Comparison of ENCODE assay signal across 7 cellular contexts in the genomic region with DNA sequence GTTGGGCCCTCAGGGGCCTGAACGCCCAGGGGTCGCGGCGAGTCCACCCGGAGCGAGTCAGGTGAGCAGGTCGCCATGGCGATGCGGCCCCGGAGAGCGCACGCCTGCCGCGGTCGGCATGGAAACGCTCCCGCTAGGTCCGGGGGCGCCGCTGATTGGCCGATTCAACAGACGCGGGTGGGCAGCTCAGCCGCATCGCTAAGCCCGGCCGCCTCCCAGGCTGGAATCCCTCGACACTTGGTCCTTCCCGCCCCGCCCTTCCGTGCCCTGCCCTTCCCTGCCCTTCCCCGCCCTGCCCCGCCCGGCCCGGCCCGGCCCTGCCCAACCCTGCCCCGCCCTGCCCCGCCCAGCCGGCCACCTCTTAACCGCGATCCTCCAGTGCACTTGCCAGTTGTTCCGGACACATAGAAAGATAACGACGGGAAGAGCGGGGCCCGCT. TPM values are rescaled to one million over a fixed set of nuclear protein-coding genes. Genes with fewer than 3 reads are reported as not detected.
DNase-seq lines count a peak whose midpoint lies in the region; ATAC-seq and TF ChIP-seq lines count a peak whose summit lies in the region.

A gene (plus strand): TSS at position 390 of the 439 bp plus-strand sequence. CDS start 562 bp downstream, outside the sequence.

- H3K4me3 Mint-ChIP-seq in T-helper 2 cell treated with Interferon-gamma antibody and Interleukin-4, amounts not matched to agents 5 μg/mL and 100 μg/mL, for 36 hours: peak within 1 kb of the TSS; percentile 82
- peak within 1 kb of the TSS; percentile 75 to 88 (median 83) for H3K4me3 Mint-ChIP-seq in nephron

- H3K36me3 Mint-ChIP-seq in T-helper 2 cell treated with Interferon-gamma antibody and Interleukin-4, amounts not matched to agents 5 μg/mL and 100 μg/mL, for 36 hours (ENCODE audit: low read depth): peaks cover 4% of the 10 kb centered on the region
- no peaks in the 10 kb centered on the region for H3K36me3 Mint-ChIP-seq in nephron (ENCODE audit: low read depth)

- H3K9me3 Mint-ChIP-seq in T-helper 2 cell treated with Interferon-gamma antibody and Interleukin-4, amounts not matched to agents 5 μg/mL and 100 μg/mL, for 36 hours: no peaks in the 10 kb centered on the region
- H3K9me3 Mint-ChIP-seq in nephron: peaks cover 2% of the 10 kb centered on the region

- H3K27ac Mint-ChIP-seq in T-helper 2 cell treated with Interferon-gamma antibody and Interleukin-4, amounts not matched to agents 5 μg/mL and 100 μg/mL, for 36 hours: peak within 1 kb of the TSS; percentile 33
- H3K27ac Mint-ChIP-seq in nephron: no peak within 1 kb of the TSS

- H3K4me3 ChIP-seq in epithelial cell of proximal tubule (ENCODE audit: low read depth, low read length): peak within 1 kb of the TSS; percentile 71

- TF ChIP-seq CTCF in epithelial cell of proximal tubule (conservative IDR thresholded peaks at IDR 0.05; ENCODE audit: low read depth, low read length) (no peak), nephron (IDR thresholded peaks at IDR 0.05; ENCODE audit: unreplicated experiment in 3 of 3) (no peak)

- H3K27me3 Mint-ChIP-seq in T-helper 2 cell treated with Interferon-gamma antibody and Interleukin-4, amounts not matched to agents 5 μg/mL and 100 μg/mL, for 36 hours (ENCODE audit: low read depth): peaks cover 51% of the 10 kb centered on the region
- H3K27me3 Mint-ChIP-seq in nephron (ENCODE audit: low read depth): peaks cover 91% of the 10 kb centered on the region

- TF ChIP-seq POLR2A in GM18505 (IDR thresholded peaks at IDR 0.05; ENCODE audit: borderline replicate concordance, extremely low read depth, insufficient read depth, insufficient read length): no peak

- peak; percentile 65 for DNase-seq in T-helper 2 cell treated with Interferon-gamma antibody and Interleukin-4, amounts not matched to agents 5 μg/mL and 100 μg/mL, for 36 hours (ENCODE audit: low spot score)
- DNase-seq in epithelial cell of proximal tubule (ENCODE audit: low read depth) (no peak), NCI-H1436 (lab: John Stamatoyannopoulos, UW) (no peak)

- ATAC-seq in GM18505 (IDR thresholded peaks at IDR 0.05; ENCODE audit: unreplicated experiment) (peak; percentile 53), HG03460 (IDR thresholded peaks at IDR 0.05; ENCODE audit: unreplicated experiment) (peak; percentile 53), GM18498 (IDR thresholded peaks at IDR 0.05; ENCODE audit: unreplicated experiment) (no peak)

- H3K4me1 Mint-ChIP-seq in T-helper 2 cell treated with Interferon-gamma antibody and Interleukin-4, amounts not matched to agents 5 μg/mL and 100 μg/mL, for 36 hours (ENCODE audit: low read depth): peaks cover 33% of the 10 kb centered on the region
- peaks cover 20% of the 10 kb centered on the region for H3K4me1 Mint-ChIP-seq in nephron

RNA-seq across cellular contexts. Expression of the gene that starts here (rescaled TPM):
- 0.22 and 0.81 TPM in 2 replicates for total RNA-seq in epithelial cell of proximal tubule
